In the genomic region with DNA sequence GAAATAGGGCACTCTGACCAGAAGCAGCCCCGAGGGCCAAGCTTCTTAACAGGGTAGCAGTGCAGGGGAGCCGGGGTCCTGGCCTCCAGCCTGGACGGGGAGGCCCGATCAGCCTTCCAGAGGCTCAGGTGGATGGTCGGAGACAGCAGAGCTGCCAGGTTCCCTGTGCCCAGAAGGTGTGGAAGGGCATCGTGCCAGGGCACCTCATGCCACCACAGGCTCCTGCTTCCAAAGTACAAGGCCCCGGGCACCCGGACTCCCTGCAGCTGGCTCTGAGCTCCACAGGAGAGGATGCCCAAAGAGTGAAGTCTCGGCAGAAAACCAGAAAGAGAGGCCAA, we compare ENCODE assay signal across 1 cellular context.
A peak's percentile ranks its signal among the peaks of the same experiment; 100 is the strongest.
TF ChIP-seq lines count a peak whose summit lies in the region.

No MANE protein-coding gene starts in this region.

TF ChIP-seq in HepG2, 621 proteins besides CTCF, POLR2A, EP300 and RAD21:
- TF ChIP-seq HNRNPL (IDR thresholded peaks at IDR 0.05; ENCODE audit: low read depth, low read length) (peak; percentile 81; the same call in 1 of the 2 replicates), ZNF720 (CRISPR knock-in tag; IDR thresholded peaks at IDR 0.05) (no peak)
